2 cellular contexts compared by ENCODE assay signal in the genomic region with DNA sequence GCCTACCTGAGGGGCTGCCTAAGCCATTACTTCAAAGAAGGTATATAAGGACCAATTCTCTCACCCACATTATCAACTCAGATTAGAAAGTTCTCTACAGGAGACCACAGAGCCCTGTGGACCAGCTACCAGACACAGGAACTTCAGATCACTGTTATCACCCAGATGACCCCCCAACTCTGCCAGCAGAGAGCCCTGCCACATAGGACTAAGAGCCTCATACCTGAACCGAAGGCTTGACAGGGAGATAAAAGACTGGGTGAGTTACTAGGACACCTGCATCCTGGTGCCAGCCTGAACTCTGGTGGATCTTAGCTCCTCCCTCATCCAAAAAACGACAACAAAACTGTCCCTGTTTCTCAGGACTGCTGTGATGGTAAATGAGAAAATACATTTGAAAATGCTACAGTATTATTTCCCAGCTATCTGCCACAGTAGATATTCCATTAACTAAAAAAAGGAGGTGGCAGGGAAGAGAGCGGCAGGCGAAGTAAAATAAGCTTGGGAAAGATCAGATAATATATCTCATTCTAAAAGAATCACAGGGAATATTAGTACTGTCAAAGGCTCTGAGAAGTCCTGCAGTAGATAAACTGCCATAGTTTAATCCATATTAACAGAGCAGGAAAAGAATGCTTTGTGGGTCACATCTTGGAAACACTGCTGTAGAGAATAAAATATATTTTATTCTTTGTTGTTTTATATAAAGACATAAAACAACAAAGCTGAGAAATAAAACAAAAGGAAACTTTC.
TF ChIP-seq lines count a peak whose summit lies in the region.

No MANE protein-coding gene starts in this region.

TF ChIP-seq in SK-N-SH, 30 proteins besides CTCF, POLR2A, EP300 and RAD21 (continued from another document):
- TF ChIP-seq RXRA (IDR thresholded peaks at IDR 0.05; ENCODE audit: borderline replicate concordance, low read depth) (no peak), GATA2 (CRISPR knock-in tag; IDR thresholded peaks at IDR 0.05) (no peak)
- TF ChIP-seq, protein P1, sequence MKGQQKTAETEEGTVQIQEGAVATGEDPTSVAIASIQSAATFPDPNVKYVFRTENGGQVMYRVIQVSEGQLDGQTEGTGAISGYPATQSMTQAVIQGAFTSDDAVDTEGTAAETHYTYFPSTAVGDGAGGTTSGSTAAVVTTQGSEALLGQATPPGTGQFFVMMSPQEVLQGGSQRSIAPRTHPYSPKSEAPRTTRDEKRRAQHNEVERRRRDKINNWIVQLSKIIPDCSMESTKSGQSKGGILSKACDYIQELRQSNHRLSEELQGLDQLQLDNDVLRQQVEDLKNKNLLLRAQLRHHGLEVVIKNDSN (IDR thresholded peaks at IDR 0.05; ENCODE audit: borderline replicate concordance, low read depth) = no peak

TF ChIP-seq in A549, 52 proteins besides CTCF, POLR2A, EP300 and RAD21 (continued from another document):
- no peak for TF ChIP-seq CHD2 (IDR thresholded peaks at IDR 0.05; ENCODE audit: low read length, partially characterized antibody)
- TF ChIP-seq, protein P2, sequence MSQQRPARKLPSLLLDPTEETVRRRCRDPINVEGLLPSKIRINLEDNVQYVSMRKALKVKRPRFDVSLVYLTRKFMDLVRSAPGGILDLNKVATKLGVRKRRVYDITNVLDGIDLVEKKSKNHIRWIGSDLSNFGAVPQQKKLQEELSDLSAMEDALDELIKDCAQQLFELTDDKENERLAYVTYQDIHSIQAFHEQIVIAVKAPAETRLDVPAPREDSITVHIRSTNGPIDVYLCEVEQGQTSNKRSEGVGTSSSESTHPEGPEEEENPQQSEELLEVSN (IDR thresholded peaks at IDR 0.05; ENCODE audit: borderline replicate concordance, low read depth) = no peak
- TF ChIP-seq, protein P3, sequence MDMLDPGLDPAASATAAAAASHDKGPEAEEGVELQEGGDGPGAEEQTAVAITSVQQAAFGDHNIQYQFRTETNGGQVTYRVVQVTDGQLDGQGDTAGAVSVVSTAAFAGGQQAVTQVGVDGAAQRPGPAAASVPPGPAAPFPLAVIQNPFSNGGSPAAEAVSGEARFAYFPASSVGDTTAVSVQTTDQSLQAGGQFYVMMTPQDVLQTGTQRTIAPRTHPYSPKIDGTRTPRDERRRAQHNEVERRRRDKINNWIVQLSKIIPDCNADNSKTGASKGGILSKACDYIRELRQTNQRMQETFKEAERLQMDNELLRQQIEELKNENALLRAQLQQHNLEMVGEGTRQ (IDR thresholded peaks at IDR 0.05) = no peak
- TF ChIP-seq CEBPB (IDR thresholded peaks at IDR 0.05) = no peak
- TF ChIP-seq ESRRA (IDR thresholded peaks at IDR 0.05; ENCODE audit: borderline replicate concordance, low read length) = no peak
- no peak for TF ChIP-seq HOXA7 (CRISPR knock-in tag; IDR thresholded peaks at IDR 0.05)
- no peak for TF ChIP-seq GATA3 (IDR thresholded peaks at IDR 0.05; ENCODE audit: borderline replicate concordance)
- TF ChIP-seq HOXB13 (CRISPR knock-in tag; IDR thresholded peaks at IDR 0.05; ENCODE audit: low read depth) = no peak
- TF ChIP-seq, protein P4, sequence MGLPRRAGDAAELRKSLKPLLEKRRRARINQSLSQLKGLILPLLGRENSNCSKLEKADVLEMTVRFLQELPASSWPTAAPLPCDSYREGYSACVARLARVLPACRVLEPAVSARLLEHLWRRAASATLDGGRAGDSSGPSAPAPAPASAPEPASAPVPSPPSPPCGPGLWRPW (IDR thresholded peaks at IDR 0.05) = no peak
- no peak for TF ChIP-seq RNF2 (IDR thresholded peaks at IDR 0.05; ENCODE audit: borderline replicate concordance, low read depth)
- TF ChIP-seq, protein P5, sequence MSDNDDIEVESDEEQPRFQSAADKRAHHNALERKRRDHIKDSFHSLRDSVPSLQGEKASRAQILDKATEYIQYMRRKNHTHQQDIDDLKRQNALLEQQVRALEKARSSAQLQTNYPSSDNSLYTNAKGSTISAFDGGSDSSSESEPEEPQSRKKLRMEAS (IDR thresholded peaks at IDR 0.05) = no peak
- TF ChIP-seq, protein P6, sequence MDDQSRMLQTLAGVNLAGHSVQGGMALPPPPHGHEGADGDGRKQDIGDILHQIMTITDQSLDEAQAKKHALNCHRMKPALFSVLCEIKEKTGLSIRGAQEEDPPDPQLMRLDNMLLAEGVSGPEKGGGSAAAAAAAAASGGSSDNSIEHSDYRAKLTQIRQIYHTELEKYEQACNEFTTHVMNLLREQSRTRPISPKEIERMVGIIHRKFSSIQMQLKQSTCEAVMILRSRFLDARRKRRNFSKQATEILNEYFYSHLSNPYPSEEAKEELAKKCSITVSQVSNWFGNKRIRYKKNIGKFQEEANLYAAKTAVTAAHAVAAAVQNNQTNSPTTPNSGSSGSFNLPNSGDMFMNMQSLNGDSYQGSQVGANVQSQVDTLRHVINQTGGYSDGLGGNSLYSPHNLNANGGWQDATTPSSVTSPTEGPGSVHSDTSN (IDR thresholded peaks at IDR 0.05) = no peak
- TF ChIP-seq FOSB (CRISPR knock-in tag; IDR thresholded peaks at IDR 0.05) = no peak
- TF ChIP-seq NPAS2 (CRISPR knock-in tag; IDR thresholded peaks at IDR 0.05; ENCODE audit: borderline replicate concordance) = no peak
- no peak for TF ChIP-seq CBX8 (IDR thresholded peaks at IDR 0.05)
